8 cellular contexts compared by ENCODE assay signal in the genomic region with DNA sequence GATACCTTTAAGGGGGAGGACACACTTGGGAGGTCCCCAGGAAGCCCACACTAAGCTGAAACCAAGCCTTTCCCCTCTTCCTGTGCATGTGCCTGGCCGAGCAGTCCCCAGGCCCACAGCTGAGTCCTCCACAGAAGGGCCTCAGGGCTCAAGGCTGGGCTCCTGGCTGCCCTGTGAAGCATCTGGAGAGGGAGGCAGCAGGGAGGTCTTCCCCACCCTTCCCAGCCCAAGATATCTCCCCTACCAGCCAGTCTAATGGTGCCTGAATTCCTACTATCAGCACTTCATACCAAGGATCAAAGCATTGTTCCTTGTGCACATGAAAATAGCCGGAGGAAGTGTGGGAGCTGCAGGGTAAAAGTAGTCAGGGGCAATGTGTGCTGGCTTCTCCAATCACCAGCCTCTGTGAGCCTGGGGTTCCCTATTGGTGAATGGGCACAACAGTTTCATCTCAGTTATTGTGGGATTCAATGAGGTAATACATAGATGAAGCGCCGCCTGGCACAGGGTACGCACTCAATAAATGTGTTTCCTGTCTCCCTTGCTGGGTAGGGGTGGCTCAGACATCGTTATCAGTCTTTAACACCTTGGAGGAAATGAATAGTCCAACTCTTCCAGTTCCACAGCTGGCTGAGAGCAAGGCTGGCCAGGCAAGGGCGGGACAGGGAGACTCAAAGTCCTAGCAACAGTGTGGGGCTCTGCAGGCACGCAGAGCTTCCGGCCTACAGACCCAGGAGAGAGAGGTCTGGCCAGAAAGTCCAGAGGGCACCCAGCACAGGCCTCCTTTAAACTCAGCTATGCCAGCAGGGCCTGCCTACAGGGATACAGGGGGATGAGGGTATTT. TPM values are rescaled to one million over a fixed set of nuclear protein-coding genes. Genes with fewer than 3 reads are reported as not detected.
DNase-seq lines count a peak whose midpoint lies in the region; ATAC-seq, FAIRE-seq and TF ChIP-seq lines count a peak whose summit lies in the region.

No MANE protein-coding gene starts in this region.

- no peak for TF ChIP-seq CTCF in CD8-positive, alpha-beta T cell (IDR thresholded peaks at IDR 0.05)
- TF ChIP-seq CTCF in brain microvascular endothelial cell (IDR thresholded peaks at IDR 0.05; ENCODE audit: low read depth, low read length, missing control alignments): no peak
- no peak for TF ChIP-seq CTCF in upper lobe of left lung (IDR thresholded peaks at IDR 0.05)
- no peak for TF ChIP-seq CTCF in D721Med (IDR thresholded peaks at IDR 0.05; ENCODE audit: insufficient read depth, missing control alignments)

- H3K36me3 ChIP-seq in CD8-positive, alpha-beta T cell (ENCODE audit: insufficient read depth, low read length): no peaks in the 10 kb centered on the region
- H3K36me3 ChIP-seq in brain microvascular endothelial cell (replicated peaks) (no peaks in the 10 kb centered on the region), upper lobe of left lung (no peaks in the 10 kb centered on the region)

- H3K9me3 ChIP-seq in CD8-positive, alpha-beta T cell (ENCODE audit: low read length): no peaks in the 10 kb centered on the region
- no peaks in the 10 kb centered on the region for H3K9me3 ChIP-seq in upper lobe of left lung

- in situ Hi-C loops in brain microvascular endothelial cell (cut with HindIII; ENCODE audit: low pct_ligation_motif_present, low sequenced_read_pairs): no loop called here

- no peaks in the 10 kb centered on the region for H3K27me3 ChIP-seq in CD8-positive, alpha-beta T cell (ENCODE audit: insufficient read depth, low read length)
- H3K27me3 ChIP-seq in brain microvascular endothelial cell (replicated peaks) (no peaks in the 10 kb centered on the region), upper lobe of left lung (no peaks in the 10 kb centered on the region)

- no peak for TF ChIP-seq POLR2A in upper lobe of left lung (IDR thresholded peaks at IDR 0.05)

- H3K4me1 ChIP-seq in CD8-positive, alpha-beta T cell (ENCODE audit: insufficient read depth, low read length): peaks cover 98% of the 10 kb centered on the region
- peaks cover 91 to 100% (median 98%) of the 10 kb centered on the region in 4 donors for H3K4me1 ChIP-seq in upper lobe of left lung

- DNase-seq in CD8-positive, alpha-beta T cell: peak in 3 of 7 experiments; percentile 52 to 67 (median 54)
- DNase-seq in NCI-H226 (peak; percentile 97), brain microvascular endothelial cell (no peak), memory B cell (ENCODE audit: low spot score in 2 of 2) (no peak), upper lobe of left lung (peak in 1 of 2 donors; percentile 70), NCI-H1930 (lab: John Stamatoyannopoulos, UW) (no peak), D721Med (ENCODE audit: insufficient read length, low spot score) (no peak)
- no peak for DNase-seq in activated CD4-positive, CD25-positive, alpha-beta regulatory T cell treated with anti-CD3 and anti-CD28 coated beads, Interleukin-2, amount 50 U/mL, for 72 hours

- H3K4me3 ChIP-seq in CD8-positive, alpha-beta T cell (ENCODE audit: low read depth, low read length): peak overlapping the region; percentile 55
- H3K4me3 ChIP-seq in brain microvascular endothelial cell (ENCODE audit: low read depth, low read length) (no peak overlapping the region), upper lobe of left lung (peak overlapping the region in 2 of 4 donors; percentile 13 to 30)

- WGBS in upper lobe of left lung, 2 donors: 14 to 27% methylated on average over 6 to 9 of the region's 9 CpGs

- peak; percentile 59 for ATAC-seq in CD8-positive, alpha-beta T cell
- ATAC-seq in memory B cell (ENCODE audit: low read depth) (no peak), upper lobe of left lung (ENCODE audit: low FRiP score in 2 of 2) (peak; percentile 18 to 69)

- H3K27me3 Mint-ChIP-seq in CD8-positive, alpha-beta T cell (ENCODE audit: low read depth): no peaks in the 10 kb centered on the region
- H3K27me3 Mint-ChIP-seq in memory B cell: no peaks in the 10 kb centered on the region

- peak overlapping the region; percentile 97 for H3K27ac Mint-ChIP-seq in CD8-positive, alpha-beta T cell
- H3K27ac Mint-ChIP-seq in memory B cell: peak overlapping the region; percentile 90

- peaks cover 96% of the 10 kb centered on the region for H3K4me1 Mint-ChIP-seq in CD8-positive, alpha-beta T cell (ENCODE audit: low read depth)
- H3K4me1 Mint-ChIP-seq in memory B cell: peaks cover 75% of the 10 kb centered on the region

- peak overlapping the region; percentile 85 for H3K4me3 Mint-ChIP-seq in CD8-positive, alpha-beta T cell
- H3K4me3 Mint-ChIP-seq in memory B cell: peak overlapping the region; percentile 83

- no peaks in the 10 kb centered on the region for H3K9me3 Mint-ChIP-seq in CD8-positive, alpha-beta T cell
- no peaks in the 10 kb centered on the region for H3K9me3 Mint-ChIP-seq in memory B cell

- peak in 2 of 4 donors; percentile 94 to 95 for TF ChIP-seq EP300 in upper lobe of left lung (IDR thresholded peaks at IDR 0.05)

- POLR2A ChIA-PET in CD8-positive, alpha-beta T cell (lab: Charles Lee): interaction anchor here (0.9 to 12.9 kb wide), 10 partner anchors 10 to 40 kb away, joined by 3 to 219 read pairs (median 4); no protein-coding TSS in a partner anchor

- H3K36me3 Mint-ChIP-seq in CD8-positive, alpha-beta T cell: no peaks in the 10 kb centered on the region
- no peaks in the 10 kb centered on the region for H3K36me3 Mint-ChIP-seq in memory B cell

- peak overlapping the region; percentile 67 for H3K27ac ChIP-seq in CD8-positive, alpha-beta T cell (ENCODE audit: low read depth, low read length)
- H3K27ac ChIP-seq in brain microvascular endothelial cell: peak overlapping the region; percentile 45
- peak overlapping the region; percentile 84 to 98 (median 96) for H3K27ac ChIP-seq in upper lobe of left lung

- intact Hi-C loops in CD8-positive, alpha-beta T cell (cut with DNase I, micrococcal nuclease): loop anchor here (1.0 to 5.0 kb wide), 2 partner anchors 11 to 34 kb away; no protein-coding TSS in a partner anchor

- no peak for FAIRE-seq in D721Med (lab: Jason Lieb, UNC)

- CTCF ChIA-PET in CD8-positive, alpha-beta T cell (lab: Charles Lee): interaction anchor here (0.6 to 10.8 kb wide), 13 partner anchors 9 to 88 kb away, joined by 3 to 146 read pairs (median 7); no protein-coding TSS in a partner anchor

RNA-seq across cellular contexts. Expression of a gene that starts 39.1 kb away (rescaled TPM):
- total RNA-seq in CD8-positive, alpha-beta T cell: 10 to 100 TPM; 39.4 to 39.8 TPM
- 10 to 100 TPM in 5 of 6 donors, 1 to 10 TPM in 1; 9.9 to 28.9 (median 15.2) TPM for total RNA-seq in upper lobe of left lung

Comparison
In these comparisons a context has a peak if more than half of its experiments do, and no peak if none do; other contexts are left out.
1. H3K27ac ChIP-seq: peak in every context shown above with its lines; median percentile 96 in upper lobe of left lung; 67 in CD8-positive, alpha-beta T cell; 45 in brain microvascular endothelial cell.